ENCODE assay signal across 13 cellular contexts in the genomic region with DNA sequence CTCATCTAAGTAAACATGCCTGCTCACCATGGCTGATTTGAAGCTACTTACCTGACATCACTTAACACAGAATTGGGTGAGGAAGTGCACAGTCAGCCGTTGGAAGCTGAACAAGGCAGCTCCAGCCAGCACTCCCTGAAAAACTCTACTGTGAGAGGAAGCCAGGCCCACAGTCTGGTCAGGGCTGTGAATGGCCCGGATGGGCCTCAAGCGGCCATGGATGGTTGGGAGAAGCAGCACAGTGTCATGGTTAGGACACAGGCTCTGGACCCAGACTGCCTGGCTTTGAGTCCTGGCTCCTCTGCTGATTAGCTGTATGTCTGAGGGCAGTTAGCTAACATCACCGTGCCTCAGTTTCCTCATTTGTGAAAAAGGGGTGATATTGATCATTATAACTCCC.
"Had no signal": no experiment of that assay in that cellular context is flagged by ENCODE, and none has a peak within 500 bp of the region (broad histone marks: within the 10 kb centered on the region; RNA-seq: fewer than 3 reads in every experiment).

No MANE protein-coding gene starts in this region.

- H3K27me3 ChIP-seq: pancreas had no signal

- H3K9me3 Mint-ChIP-seq: activated T-helper 17 cell treated with anti-CD3 and anti-CD28 coated beads, Interleukin-2, amount 50 U/mL, for 72 hours; neural crest cell had no signal

- H3K4me3 Mint-ChIP-seq: activated T-helper 17 cell treated with anti-CD3 and anti-CD28 coated beads, Interleukin-2, amount 50 U/mL, for 72 hours; neural crest cell had no signal

- H3K36me3 ChIP-seq: pancreas, stomach, thoracic aorta had no signal

- H3K4me3 ChIP-seq: pancreas, stomach, thoracic aorta had no signal

- H3K4me1 Mint-ChIP-seq: activated T-helper 17 cell treated with anti-CD3 and anti-CD28 coated beads, Interleukin-2, amount 50 U/mL, for 72 hours had no signal

- H3K27ac Mint-ChIP-seq: activated T-helper 17 cell treated with anti-CD3 and anti-CD28 coated beads, Interleukin-2, amount 50 U/mL, for 72 hours had no signal

- ATAC-seq: activated T-helper 17 cell treated with anti-CD3 and anti-CD28 coated beads, Interleukin-2, amount 50 U/mL, for 72 hours had no signal

- H3K9me3 ChIP-seq: pancreas, stomach, thoracic aorta had no signal

- H3K4me1 ChIP-seq: pancreas had no signal

- H3K27ac ChIP-seq: pancreas, stomach, thoracic aorta had no signal

- DNase-seq: activated CD4-positive, alpha-beta T cell treated with anti-CD3 and anti-CD28 coated beads for 1 hour; activated CD4-positive, alpha-beta T cell treated with anti-CD3 and anti-CD28 coated beads, Interleukin-2, amount 50 U/mL, for 4 hours; activated naive CD4-positive, alpha-beta T cell treated with Interleukin-2 at 50 U/mL for 16 hours; kidney glomerular epithelial cell; midbrain; stimulated activated CD4-positive, alpha-beta T cell treated with anti-CD3 and anti-CD28 coated beads, Interleukin-12 subunit alpha, Interleukin-12 subunit beta, amount 100 ng/mL, for 4 hours; stimulated activated CD4-positive, alpha-beta T cell treated with anti-CD3 and anti-CD28 coated beads, Interleukin-2, amount 100 ng/mL, for 24 hours; stomach; T-helper 9 cell had no signal
